10 cellular contexts compared by ENCODE assay signal in the genomic region with DNA sequence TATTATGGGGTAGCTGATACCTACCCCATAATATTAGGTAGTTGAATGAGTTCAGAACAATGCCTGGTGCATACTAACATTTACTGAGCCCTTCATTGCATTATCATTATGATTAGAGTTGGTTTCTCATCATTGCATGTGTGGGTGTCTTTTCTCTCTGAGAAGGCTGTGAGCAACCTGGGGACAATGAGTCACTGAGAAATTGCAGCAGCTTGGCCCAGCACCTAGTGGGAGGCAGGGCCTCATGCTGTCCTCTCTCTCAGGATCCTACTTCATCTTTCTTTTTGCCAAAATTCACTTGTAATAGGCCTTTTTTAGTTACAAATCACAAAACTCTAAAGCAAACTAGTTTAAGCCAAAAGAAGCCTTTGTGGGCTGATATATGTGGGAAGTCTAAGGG. TPM values are rescaled to one million over a fixed set of nuclear protein-coding genes. Genes with fewer than 3 reads are reported as not detected.
DNase-seq lines count a peak whose midpoint lies in the region; ATAC-seq and TF ChIP-seq lines count a peak whose summit lies in the region.
"Had no signal": no experiment of that assay in that cellular context is flagged by ENCODE, and none has a peak within 500 bp of the region (broad histone marks: within the 10 kb centered on the region; RNA-seq: fewer than 3 reads in every experiment).

No MANE protein-coding gene starts in this region.

- intact Hi-C loops in dorsolateral prefrontal cortex (cut with DNase I): loop anchor here in 1 of 2 donors (1.0 kb wide), 1 partner anchor 25 kb away; no protein-coding TSS in a partner anchor

- no peaks in the 10 kb centered on the region for H3K9me3 Mint-ChIP-seq in T-helper 2 cell treated with Interferon-gamma antibody and Interleukin-4, amounts not matched to agents 5 μg/mL and 100 μg/mL, for 36 hours
- no peaks in the 10 kb centered on the region for H3K9me3 Mint-ChIP-seq in GM23338

- H3K27ac ChIP-seq in dorsolateral prefrontal cortex (peak overlapping the region in 37 of 59 donors; percentile 0 to 81 (median 55)), GM23338 (ENCODE audit: low read depth) (no peak overlapping the region)
- H3K27ac ChIP-seq: SK-N-MC, vagina had no signal

- no peaks in the 10 kb centered on the region for H3F3A ChIP-seq in GM23338 (replicated peaks; ENCODE audit: low read depth)

- no peaks in the 10 kb centered on the region for H3K36me3 ChIP-seq in GM23338 (ENCODE audit: insufficient read depth)

- H3K4me2 ChIP-seq in GM23338: no peak overlapping the region

- no peak overlapping the region for H3K4me3 ChIP-seq in dorsolateral prefrontal cortex
- H3K4me3 ChIP-seq in GM23338: no peak overlapping the region
- H3K4me3 ChIP-seq: SK-N-MC, vagina had no signal

- no peaks in the 10 kb centered on the region; the same call in 1 of the 2 replicates for H4K20me1 ChIP-seq in GM23338 (replicated peaks; ENCODE audit: insufficient read depth)

- no peaks in the 10 kb centered on the region for H3K27me3 Mint-ChIP-seq in T-helper 2 cell treated with Interferon-gamma antibody and Interleukin-4, amounts not matched to agents 5 μg/mL and 100 μg/mL, for 36 hours (ENCODE audit: low read depth)
- peaks cover 14% of the 10 kb centered on the region for H3K27me3 Mint-ChIP-seq in GM23338 (ENCODE audit: insufficient read depth, low read depth, poor library complexity)

- H3K4me3 Mint-ChIP-seq in T-helper 2 cell treated with Interferon-gamma antibody and Interleukin-4, amounts not matched to agents 5 μg/mL and 100 μg/mL, for 36 hours: no peak overlapping the region
- H3K4me3 Mint-ChIP-seq in GM23338: no peak overlapping the region

- H3K27ac Mint-ChIP-seq in T-helper 2 cell treated with Interferon-gamma antibody and Interleukin-4, amounts not matched to agents 5 μg/mL and 100 μg/mL, for 36 hours: peak overlapping the region; percentile 85
- no peak overlapping the region for H3K27ac Mint-ChIP-seq in GM23338

- TF ChIP-seq CTCF in GM13977 (IDR thresholded peaks at IDR 0.05; ENCODE audit: extremely low read depth, insufficient read depth, missing control alignments): no peak
- no peak for TF ChIP-seq CTCF in dorsolateral prefrontal cortex (IDR thresholded peaks at IDR 0.05 in 54 of 56, conservative IDR thresholded peaks at IDR 0.05 in 2 of 56; ENCODE audit: low read depth in 1 of 56, partially characterized antibody in 56 of 56)
- no peak for TF ChIP-seq CTCF in GM23338 (conservative IDR thresholded peaks at IDR 0.05; ENCODE audit: low read depth in 2 of 2)

- DNase-seq in GM13977 (ENCODE audit: low spot score) (peak; percentile 44), dorsolateral prefrontal cortex (peak in 4 of 10 donors; percentile 64 to 76 (median 72)), NCI-H2081 (lab: John Stamatoyannopoulos, UW) (no peak), GM23338 (ENCODE audit: low spot score) (no peak), NCI-H748 treated with DMSO at 0.1 percent for 48 hours (lab: John Stamatoyannopoulos, UW) (no peak)
- DNase-seq in T-helper 2 cell treated with Interferon-gamma antibody and Interleukin-4, amounts not matched to agents 5 μg/mL and 100 μg/mL, for 36 hours (ENCODE audit: low spot score): peak; percentile 80
- peak; percentile 63 for DNase-seq in stimulated activated CD4-positive, alpha-beta T cell treated with anti-CD3 and anti-CD28 coated beads, Interleukin-2, amount 100 ng/mL, for 4 hours (ENCODE audit: low read depth)

- H3K9me2 ChIP-seq in GM23338 (ENCODE audit: insufficient read depth): no peaks in the 10 kb centered on the region

- in situ Hi-C loops in GM13977 (cut with MboI; ENCODE audit: low pct_unique_long_range_greater_than_20kb, low sequenced_read_pairs, unreplicated experiment): no loop called here

- H3K36me3 Mint-ChIP-seq in T-helper 2 cell treated with Interferon-gamma antibody and Interleukin-4, amounts not matched to agents 5 μg/mL and 100 μg/mL, for 36 hours (ENCODE audit: low read depth): peaks cover 34% of the 10 kb centered on the region
- H3K36me3 Mint-ChIP-seq in GM23338 (ENCODE audit: low read depth): peaks cover 20% of the 10 kb centered on the region

- H3K4me1 ChIP-seq in GM23338 (ENCODE audit: insufficient read depth): no peaks in the 10 kb centered on the region
- H3K4me1 ChIP-seq: vagina had no signal

- H3K79me2 ChIP-seq in GM23338 (replicated peaks; ENCODE audit: insufficient read depth): no peaks in the 10 kb centered on the region

- H3K4me1 Mint-ChIP-seq in T-helper 2 cell treated with Interferon-gamma antibody and Interleukin-4, amounts not matched to agents 5 μg/mL and 100 μg/mL, for 36 hours (ENCODE audit: low read depth): peaks cover 59% of the 10 kb centered on the region
- no peaks in the 10 kb centered on the region for H3K4me1 Mint-ChIP-seq in GM23338

- H2AFZ ChIP-seq in GM23338: no peak overlapping the region

- H3K27me3 ChIP-seq in dorsolateral prefrontal cortex: no peaks in the 10 kb centered on the region
- 0 out of 2 replicates have a peak, but pooled peaks cover 2% of the 10 kb centered on the region for H3K27me3 ChIP-seq in GM23338 (ENCODE audit: insufficient read depth)
- H3K27me3 ChIP-seq: vagina had no signal

- ATAC-seq in HG03095 (IDR thresholded peaks at IDR 0.05; ENCODE audit: unreplicated experiment): no peak
- ATAC-seq in GM23338: no peak

TF ChIP-seq in GM23338, 12 proteins besides CTCF, POLR2A, EP300 and RAD21:
- TF ChIP-seq NANOG (IDR thresholded peaks at IDR 0.05; ENCODE audit: borderline replicate concordance) (no peak), ZNF331 (CRISPR knock-in tag; IDR thresholded peaks at IDR 0.05; ENCODE audit: low read depth) (no peak), JUNB (IDR thresholded peaks at IDR 0.05; ENCODE audit: unreplicated experiment) (no peak)
- TF ChIP-seq, protein P1, sequence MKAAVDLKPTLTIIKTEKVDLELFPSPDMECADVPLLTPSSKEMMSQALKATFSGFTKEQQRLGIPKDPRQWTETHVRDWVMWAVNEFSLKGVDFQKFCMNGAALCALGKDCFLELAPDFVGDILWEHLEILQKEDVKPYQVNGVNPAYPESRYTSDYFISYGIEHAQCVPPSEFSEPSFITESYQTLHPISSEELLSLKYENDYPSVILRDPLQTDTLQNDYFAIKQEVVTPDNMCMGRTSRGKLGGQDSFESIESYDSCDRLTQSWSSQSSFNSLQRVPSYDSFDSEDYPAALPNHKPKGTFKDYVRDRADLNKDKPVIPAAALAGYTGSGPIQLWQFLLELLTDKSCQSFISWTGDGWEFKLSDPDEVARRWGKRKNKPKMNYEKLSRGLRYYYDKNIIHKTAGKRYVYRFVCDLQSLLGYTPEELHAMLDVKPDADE (IDR thresholded peaks at IDR 0.05): no peak

RNA-seq across cellular contexts. Expression of a gene that starts 8.4 kb away (rescaled TPM):
- 10 to 100 TPM; 23.2 to 90.8 (median 62.7) TPM for total RNA-seq in dorsolateral prefrontal cortex
- 3.1 and 4.4 TPM in 2 replicates for total RNA-seq in GM23338 (2014; rRNA removed; shearing (Covaris generic))
- polyA plus RNA-seq in GM23338 (2016; fragmentation: Nextera tagmentation; extraction: Ambion mirVana): 4.4 and 4.9 TPM in 2 replicates

RNA-seq across cellular contexts. Expression of a gene that starts 14.2 kb away (rescaled TPM):
- 10 to 100 TPM; 38.3 to 82.0 (median 54.2) TPM for total RNA-seq in dorsolateral prefrontal cortex
- total RNA-seq in GM23338 (2014; rRNA removed; shearing (Covaris generic)): 54.4 and 61.7 TPM in 2 replicates
- 29.1 and 31.5 TPM in 2 replicates for polyA plus RNA-seq in GM23338 (2016; fragmentation: Nextera tagmentation; extraction: Ambion mirVana)

RNA-seq across cellular contexts. Expression of a gene that starts 14.8 kb away (rescaled TPM):
- total RNA-seq in dorsolateral prefrontal cortex: 100 to 1,000 TPM in 92 of 120 experiments, 10 to 100 TPM in 28; 82.2 to 149 (median 112) TPM
- 171 and 176 TPM in 2 replicates for total RNA-seq in GM23338 (2014; rRNA removed; shearing (Covaris generic))
- 71.9 and 73.0 TPM in 2 replicates for polyA plus RNA-seq in GM23338 (2016; fragmentation: Nextera tagmentation; extraction: Ambion mirVana)

RNA-seq across cellular contexts. Expression of a gene that starts 28.4 kb away (rescaled TPM):
- total RNA-seq in dorsolateral prefrontal cortex: 10 to 100 TPM; 18.6 to 54.6 (median 30.3) TPM
- 25.4 and 27.6 TPM in 2 replicates for total RNA-seq in GM23338 (2014; rRNA removed; shearing (Covaris generic))
- polyA plus RNA-seq in GM23338 (2016; fragmentation: Nextera tagmentation; extraction: Ambion mirVana): 17.4 and 20.6 TPM in 2 replicates

RNA-seq across cellular contexts. Expression of a gene that starts 32.0 kb away (rescaled TPM):
- total RNA-seq in dorsolateral prefrontal cortex: 100 to 1,000 TPM in 1 of 120 experiments, 10 to 100 TPM in 119; 35.9 to 103 (median 60.7) TPM
- total RNA-seq in GM23338 (2014; rRNA removed; shearing (Covaris generic)): 4.5 and 5.3 TPM in 2 replicates
- polyA plus RNA-seq in GM23338 (2016; fragmentation: Nextera tagmentation; extraction: Ambion mirVana): 3.7 and 4.9 TPM in 2 replicates

Comparison
In these comparisons a context has a peak if more than half of its experiments do, and no peak if none do; other contexts are left out.
1. DNase-seq: peak in GM13977 (single experiment), T-helper 2 cell treated with Interferon-gamma antibody and Interleukin-4, amounts not matched to agents 5 μg/mL and 100 μg/mL, for 36 hours (single experiment) and stimulated activated CD4-positive, alpha-beta T cell treated with anti-CD3 and anti-CD28 coated beads, Interleukin-2, amount 100 ng/mL, for 4 hours (single experiment); none in NCI-H2081 (0 of 2), GM23338 (single experiment) and NCI-H748 treated with DMSO at 0.1 percent for 48 hours (single experiment).